8 cellular contexts compared by ENCODE assay signal in the genomic region with DNA sequence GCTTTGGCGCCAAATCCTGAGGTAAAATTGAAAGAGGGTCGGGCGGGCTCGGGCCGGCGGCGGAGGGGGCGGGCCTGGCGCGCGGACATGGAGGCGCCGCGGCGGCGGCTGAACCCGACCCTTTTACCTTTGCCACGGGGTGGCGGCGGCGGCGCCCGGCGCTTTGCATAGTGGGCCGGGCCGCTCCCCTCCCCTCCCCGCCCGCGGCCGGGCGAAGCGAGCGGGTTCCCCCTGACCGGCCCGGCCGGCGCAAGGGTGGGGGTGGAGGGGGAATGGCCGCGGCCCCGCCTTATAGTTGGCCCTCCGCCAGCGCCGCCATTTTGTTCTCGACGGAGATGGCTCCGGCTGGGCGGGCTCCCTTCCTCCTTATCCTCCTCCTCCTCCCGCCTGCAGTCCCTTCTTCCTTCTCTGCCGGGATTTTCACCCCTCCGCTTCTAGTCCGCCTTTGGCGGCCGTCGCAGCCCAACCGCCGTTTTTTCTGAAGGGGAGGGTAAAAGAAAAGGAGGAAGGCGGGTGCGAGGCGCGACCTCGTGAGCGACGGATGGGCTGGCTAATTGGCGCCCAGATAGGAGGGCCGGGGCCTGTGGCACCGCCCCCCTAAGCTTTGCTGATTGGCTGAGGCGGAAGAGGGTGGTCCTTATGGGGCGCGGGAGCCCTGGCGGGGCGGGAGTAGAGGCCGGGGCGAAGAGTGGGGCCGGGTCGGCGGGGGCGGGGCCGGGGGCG. TPM values are rescaled to one million over a fixed set of nuclear protein-coding genes. Genes with fewer than 3 reads are reported as not detected.
DNase-seq lines count a peak whose midpoint lies in the region; ATAC-seq and TF ChIP-seq lines count a peak whose summit lies in the region.

No MANE protein-coding gene starts in this region.

- H3K4me1 Mint-ChIP-seq in H9 (peaks cover 37 to 42% of the 10 kb centered on the region in 2 experiments), nephron (peaks cover 40% of the 10 kb centered on the region)

- H3K4me3 Mint-ChIP-seq in H9 (peak overlapping the region; percentile 96), nephron (peak overlapping the region; percentile 91 to 100 (median 98))

- H3K27me3 Mint-ChIP-seq in H9 (ENCODE audit: low read depth) (no peaks in the 10 kb centered on the region), nephron (ENCODE audit: low read depth) (no peaks in the 10 kb centered on the region)

- DNase-seq in ELR (ENCODE audit: low read depth) (peak; percentile 95), H9 (peak; percentile 97), M059J (ENCODE audit: low read depth) (peak; percentile 86), fibroblast of the aortic adventitia (ENCODE audit: low read depth) (peak; percentile 96)
- DNase-seq in activated effector memory CD4-positive, alpha-beta T cell treated with anti-CD3 and anti-CD28 coated beads, Interleukin-2, amount 50 U/mL, for 16 hours: peak; percentile 99
- peak; percentile 96 for DNase-seq in stimulated activated naive CD8-positive, alpha-beta T cell treated with anti-CD3 and anti-CD28 coated beads, Interleukin-15, Interleukin-2, amounts not matched to agents 100 U/mL and 50 U/mL, for 24 hours

- peak overlapping the region; percentile 88 for H2AFZ ChIP-seq in H9 (ENCODE audit: low read length)

- H3K79me2 ChIP-seq in H9 (ENCODE audit: insufficient read depth, low read length): peaks cover 30% of the 10 kb centered on the region; the same call in 1 of the 2 replicates

- no peaks in the 10 kb centered on the region for H4K20me1 ChIP-seq in H9 (ENCODE audit: control insufficient read depth, insufficient read depth, insufficient read length)

- peak; percentile 50 for TF ChIP-seq POLR2A in Raji (IDR thresholded peaks at IDR 0.05; ENCODE audit: insufficient read depth, low read depth, low read length)

- H3K79me1 ChIP-seq in H9 (ENCODE audit: insufficient read depth, low read depth, low read length, poor library complexity, severe bottlenecking): peaks cover 8% of the 10 kb centered on the region

- H2AK5ac ChIP-seq in H9 (ENCODE audit: insufficient read length, low read length): no peak overlapping the region

- H2BK5ac ChIP-seq in H9 (ENCODE audit: insufficient read length, low read length): peak overlapping the region; percentile 69

- ATAC-seq in stimulated activated naive CD8-positive, alpha-beta T cell treated with anti-CD3 and anti-CD28 coated beads, Interleukin-15, Interleukin-2, amounts not matched to agents 100 U/mL and 50 U/mL, for 24 hours: peak; percentile 96

- H3K9ac ChIP-seq in H9 (ENCODE audit: extremely low read depth, insufficient read length, low read length): peak overlapping the region; percentile 98

- H2BK120ac ChIP-seq in H9 (ENCODE audit: low read depth, low read length, poor library complexity, severe bottlenecking): peak overlapping the region; percentile 97

- no peak for TF ChIP-seq CTCF in H9 (conservative IDR thresholded peaks at IDR 0.05)
- TF ChIP-seq CTCF in fibroblast of the aortic adventitia (IDR thresholded peaks at IDR 0.05; ENCODE audit: insufficient read depth, low read length): no peak
- no peak for TF ChIP-seq CTCF in nephron (IDR thresholded peaks at IDR 0.05; ENCODE audit: unreplicated experiment in 3 of 3)

- H3K36me3 Mint-ChIP-seq in H9 (ENCODE audit: insufficient read depth in 1 of 3, low read depth in 3 of 3) (peaks cover 14 to 53% (median 51%) of the 10 kb centered on the region in 3 experiments; a peak in 5 of 7 replicates), nephron (ENCODE audit: low read depth) (peaks cover 34% of the 10 kb centered on the region)

- peaks cover 6% of the 10 kb centered on the region for H3K23me2 ChIP-seq in H9 (ENCODE audit: insufficient read length, low read depth, low read length, poor library complexity, severe bottlenecking)

- no peak overlapping the region for H3K23ac ChIP-seq in H9 (ENCODE audit: insufficient read length, low read depth, low read length)

- no peak overlapping the region for H3K56ac ChIP-seq in H9 (ENCODE audit: insufficient read length, low read depth, low read length)

- H3K9me3 Mint-ChIP-seq in H9: no peaks in the 10 kb centered on the region
- H3K9me3 Mint-ChIP-seq in nephron: no peaks in the 10 kb centered on the region

- peak overlapping the region; percentile 86 for H3K4me3 ChIP-seq in fibroblast of the aortic adventitia (ENCODE audit: low read depth, low read length)

- H3T11ph ChIP-seq in H9 (ENCODE audit: low read length): peak overlapping the region; percentile 89

- H2BK15ac ChIP-seq in H9 (ENCODE audit: low read depth, low read length): no peak overlapping the region

- peak overlapping the region; percentile 100 for H3K14ac ChIP-seq in H9 (ENCODE audit: insufficient read depth, low read length)

- WGBS in H9 (ENCODE audit: extremely low coverage, insufficient read length, low lambda C conversion rate): no CpG with 5 or more reads among the region's 79 CpGs

- H3K27ac Mint-ChIP-seq in H9 (peak overlapping the region; percentile 100), nephron (peak overlapping the region; percentile 99 to 100 (median 100))

- no peak overlapping the region for H4K8ac ChIP-seq in H9 (replicated peaks; ENCODE audit: insufficient read length, low read depth, low read length)

- H3K18ac ChIP-seq in H9 (ENCODE audit: insufficient read length, low read depth, low read length): peak overlapping the region; percentile 100

- H4K5ac ChIP-seq in H9 (ENCODE audit: insufficient read length, low read depth, low read length): no peak overlapping the region

- peak overlapping the region; percentile 89 for H3K27ac ChIP-seq in H9 (ENCODE audit: insufficient read length, low read depth, low read length)

- H3K4ac ChIP-seq in H9 (ENCODE audit: low read depth, low read length): no peak overlapping the region; the same call in 1 of the 2 replicates

- H2BK12ac ChIP-seq in H9 (ENCODE audit: insufficient read length, low read depth, low read length): no peak overlapping the region

- no peak overlapping the region for H4K91ac ChIP-seq in H9 (ENCODE audit: insufficient read length, low read depth, low read length)

- H2BK20ac ChIP-seq in H9 (ENCODE audit: low read depth, low read length, poor library complexity, severe bottlenecking): peak overlapping the region; percentile 97

- peak overlapping the region; percentile 75 for H3K4me2 ChIP-seq in H9 (ENCODE audit: insufficient read depth, insufficient read length, low read length)

- no peaks in the 10 kb centered on the region for H3K9me3 ChIP-seq in H9 (ENCODE audit: control insufficient read depth, low read depth, low read length)

- no peaks in the 10 kb centered on the region for H3K4me1 ChIP-seq in H9 (ENCODE audit: insufficient read depth, low read length)

- H3K27me3 ChIP-seq in H9 (ENCODE audit: insufficient read depth, low read length): no peaks in the 10 kb centered on the region

RNA-seq across cellular contexts. Expression of gene NR2C2, which starts 0.7 kb away (rescaled TPM):
- 38.2 and 38.5 TPM in 2 replicates for total RNA-seq in H9 (2021)
- total RNA-seq in M059J (2014; rRNA removed; shearing (Covaris generic)): 9.1 and 20.3 TPM in 2 replicates
- 13.0 and 33.8 TPM in 2 replicates for total RNA-seq in fibroblast of the aortic adventitia (ENCODE audit: low replicate concordance)

Comparison
In these comparisons a context has a peak if more than half of its experiments do, and no peak if none do; other contexts are left out.
1. Peak in every context shown above with its lines: DNase-seq, ATAC-seq, H3K4me3 ChIP-seq and H3K27ac ChIP-seq.